Comparison of ENCODE assay signal across 23 cellular contexts in genomic region chr21:44571844-44572782, GRCh38. TPM values are rescaled to one million over a fixed set of nuclear protein-coding genes. Genes with fewer than 3 reads are reported as not detected.
"Had no signal": no experiment of that assay in that cellular context is flagged by ENCODE, and none has a peak within 500 bp of the region (broad histone marks: within the 10 kb centered on the region; RNA-seq: fewer than 3 reads in every experiment).

No MANE protein-coding gene starts in this region.

- H3K36me3 ChIP-seq: ascending aorta, breast epithelium, gastroesophageal sphincter, heart left ventricle, tibial artery, uterus had no signal

- H3K4me1 ChIP-seq: ascending aorta, breast epithelium, gastroesophageal sphincter, tibial artery, uterus had no signal

- DNase-seq: activated CD4-positive, alpha-beta T cell treated with anti-CD3 and anti-CD28 coated beads, Interleukin-2, amount 10 ng/mL, durations not matched to agents 24 days and 14 days; activated gamma-delta T cell; activated T-cell treated with anti-CD3 and anti-CD28 coated beads, Interleukin-2, amount 50 U/mL, for 48 hours; cerebellar nuclear complex; effector CD4-positive, alpha-beta T cell; heart left ventricle; kidney glomerular epithelial cell; left ventricle myocardium superior; natural killer cell; SK-N-SH; stimulated activated CD4-positive, alpha-beta T cell treated with anti-CD3 and anti-CD28 coated beads, Interleukin-2, amount 100 ng/mL, for 24 hours; stimulated activated naive CD8-positive, alpha-beta T cell treated with anti-CD3 and anti-CD28 coated beads, Interleukin-15, Interleukin-2, amounts not matched to agents 100 U/mL and 50 U/mL, for 24 hours; substantia nigra; tibial artery; uterus had no signal

- H3K27me3 ChIP-seq: ascending aorta, uterus had no signal

- H3K27ac ChIP-seq: ascending aorta, breast epithelium, gastroesophageal sphincter, heart left ventricle, tibial artery, uterus had no signal

- H3K4me3 ChIP-seq: ascending aorta, breast epithelium, gastroesophageal sphincter, heart left ventricle, tibial artery, uterus had no signal

- H3K9me3 ChIP-seq: SK-N-SH, uterus had no signal

RNA-seq across cellular contexts. Expression of gene KRTAP10-4, which starts 1.4 kb away (rescaled TPM):
- total RNA-seq: activated CD4-positive, alpha-beta T cell treated with anti-CD3 and anti-CD28 coated beads, Interleukin-2, amount 10 ng/mL, durations not matched to agents 24 days and 14 days; ascending aorta; breast epithelium; gastroesophageal sphincter; heart left ventricle; left ventricle myocardium superior; mesenteric fat pad; natural killer cell; renal cortical epithelial cell; uterus; WTC11 had no signal
- polyA plus RNA-seq: adipose tissue, esophagus, heart left ventricle, SK-N-SH had no signal

RNA-seq across cellular contexts. Expression of gene KRTAP10-5, which starts 8.3 kb away (rescaled TPM):
- total RNA-seq: activated CD4-positive, alpha-beta T cell treated with anti-CD3 and anti-CD28 coated beads, Interleukin-2, amount 10 ng/mL, durations not matched to agents 24 days and 14 days; ascending aorta; breast epithelium; gastroesophageal sphincter; heart left ventricle; left ventricle myocardium superior; mesenteric fat pad; natural killer cell; renal cortical epithelial cell; uterus; WTC11 had no signal
- polyA plus RNA-seq: adipose tissue, esophagus, heart left ventricle, SK-N-SH had no signal

RNA-seq across cellular contexts. Expression of gene KRTAP10-3, which starts 13.5 kb away (rescaled TPM):
- total RNA-seq: activated CD4-positive, alpha-beta T cell treated with anti-CD3 and anti-CD28 coated beads, Interleukin-2, amount 10 ng/mL, durations not matched to agents 24 days and 14 days; ascending aorta; breast epithelium; gastroesophageal sphincter; heart left ventricle; left ventricle myocardium superior; mesenteric fat pad; natural killer cell; renal cortical epithelial cell; uterus; WTC11 had no signal
- polyA plus RNA-seq: adipose tissue, esophagus, heart left ventricle, SK-N-SH had no signal

RNA-seq across cellular contexts. Expression of gene KRTAP10-6, which starts 20.2 kb away (rescaled TPM):
- total RNA-seq: activated CD4-positive, alpha-beta T cell treated with anti-CD3 and anti-CD28 coated beads, Interleukin-2, amount 10 ng/mL, durations not matched to agents 24 days and 14 days; ascending aorta; breast epithelium; gastroesophageal sphincter; heart left ventricle; left ventricle myocardium superior; mesenteric fat pad; natural killer cell; renal cortical epithelial cell; uterus had no signal
- polyA plus RNA-seq: adipose tissue, esophagus, heart left ventricle, SK-N-SH had no signal

RNA-seq across cellular contexts. Expression of gene KRTAP10-2, which starts 20.8 kb away (rescaled TPM):
- total RNA-seq: activated CD4-positive, alpha-beta T cell treated with anti-CD3 and anti-CD28 coated beads, Interleukin-2, amount 10 ng/mL, durations not matched to agents 24 days and 14 days; ascending aorta; breast epithelium; gastroesophageal sphincter; heart left ventricle; left ventricle myocardium superior; mesenteric fat pad; natural killer cell; renal cortical epithelial cell; uterus; WTC11 had no signal
- polyA plus RNA-seq: esophagus, heart left ventricle, SK-N-SH had no signal
